In the genomic region with DNA sequence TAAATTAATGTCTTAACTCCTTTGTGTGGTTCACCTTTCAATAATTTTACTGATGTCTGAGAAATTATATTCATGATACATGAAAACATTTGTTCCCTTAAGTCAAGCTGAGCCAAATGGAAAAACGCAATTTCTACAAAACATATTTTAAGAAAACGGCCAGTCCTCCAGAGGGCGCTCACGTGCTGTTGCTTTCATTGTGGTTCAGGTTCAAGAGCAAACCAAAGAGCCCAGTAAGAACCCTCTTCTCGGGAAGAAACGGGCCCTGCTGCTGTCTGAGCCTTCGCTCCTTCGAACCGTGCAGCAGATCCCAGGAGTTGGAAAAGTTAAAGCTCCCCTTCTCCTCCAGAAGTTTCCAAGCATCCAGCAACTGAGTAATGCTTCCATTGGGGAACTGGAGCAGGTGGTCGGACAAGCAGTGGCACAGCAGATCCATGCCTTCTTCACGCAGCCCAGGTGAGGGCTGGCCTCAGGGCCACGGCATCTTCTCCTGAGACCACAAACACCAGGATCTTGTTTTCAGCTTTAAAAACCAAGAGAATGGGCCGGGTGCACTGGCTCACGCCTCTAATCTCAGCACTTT, we compare ENCODE assay signal across 8 cellular contexts. TPM values are rescaled to one million over a fixed set of nuclear protein-coding genes. Genes with fewer than 3 reads are reported as not detected.
DNase-seq lines count a peak whose midpoint lies in the region; ATAC-seq and TF ChIP-seq lines count a peak whose summit lies in the region.

No MANE protein-coding gene starts in this region.

- peaks cover 38% of the 10 kb centered on the region for H3K36me3 Mint-ChIP-seq in GM23338 (ENCODE audit: low read depth)
- H3K36me3 Mint-ChIP-seq in activated CD4-positive, alpha-beta T cell treated with anti-CD3 and anti-CD28 coated beads, Interleukin-2, amount 10 ng/mL, durations not matched to agents 7 days and 5 days (ENCODE audit: low read depth), result peaks cover 11% of the 10 kb centered on the region

- no peak overlapping the region for H3K4me3 Mint-ChIP-seq in GM23338
- H3K4me3 Mint-ChIP-seq in activated CD4-positive, alpha-beta T cell treated with anti-CD3 and anti-CD28 coated beads, Interleukin-2, amount 10 ng/mL, durations not matched to agents 7 days and 5 days, result no peak overlapping the region

- H4K20me1 ChIP-seq in GM23338 (replicated peaks; ENCODE audit: insufficient read depth), result no peaks in the 10 kb centered on the region

- H2AFZ ChIP-seq in GM23338, result no peak overlapping the region

- H3K27me3 ChIP-seq in GM23338 (ENCODE audit: insufficient read depth) (no peaks in the 10 kb centered on the region), dorsolateral prefrontal cortex (no peaks in the 10 kb centered on the region)

- H3K4me2 ChIP-seq in GM23338, result no peak overlapping the region

- H3K9me3 Mint-ChIP-seq in GM23338, result no peaks in the 10 kb centered on the region
- no peaks in the 10 kb centered on the region for H3K9me3 Mint-ChIP-seq in activated CD4-positive, alpha-beta T cell treated with anti-CD3 and anti-CD28 coated beads, Interleukin-2, amount 10 ng/mL, durations not matched to agents 7 days and 5 days

- H3K27ac ChIP-seq in GM23338 (ENCODE audit: low read depth) (0 out of 2 replicates have a peak overlapping the region, but pooled peaks have one; percentile 42), dorsolateral prefrontal cortex (no peak overlapping the region)

- CTCF ChIA-PET in activated CD4-positive, alpha-beta T cell treated with anti-CD3 and anti-CD28 coated beads, Interleukin-2, amount 10 ng/mL, durations not matched to agents 7 days and 5 days (lab: Charles Lee), result interaction anchor here (0.7 to 1.6 kb wide), 4 partner anchors 52 to 199 kb away, joined by 3 to 5 read pairs (median 4); a partner anchor contains a TSS

- TF ChIP-seq CTCF in AG09309 (IDR thresholded peaks at IDR 0.05; ENCODE audit: control insufficient read depth, insufficient read depth, low read depth, low read length, missing control alignments) (peak; percentile 83), GM23338 (conservative IDR thresholded peaks at IDR 0.05; ENCODE audit: low read depth in 2 of 2) (peak; percentile 87 to 94), dorsolateral prefrontal cortex (IDR thresholded peaks at IDR 0.05 in 54 of 56, conservative IDR thresholded peaks at IDR 0.05 in 2 of 56; ENCODE audit: low read depth in 1 of 56, partially characterized antibody in 56 of 56) (peak; percentile 48 to 83 (median 73))

- peaks cover 7% of the 10 kb centered on the region for H3K27me3 Mint-ChIP-seq in GM23338 (ENCODE audit: insufficient read depth, low read depth, poor library complexity)
- no peaks in the 10 kb centered on the region for H3K27me3 Mint-ChIP-seq in activated CD4-positive, alpha-beta T cell treated with anti-CD3 and anti-CD28 coated beads, Interleukin-2, amount 10 ng/mL, durations not matched to agents 7 days and 5 days

- peak; percentile 6; the same call in 2 of the 3 replicates for ATAC-seq in GM23338
- ATAC-seq in HG03175 (IDR thresholded peaks at IDR 0.05; ENCODE audit: unreplicated experiment), result no peak

- H3K4me1 ChIP-seq in GM23338 (ENCODE audit: insufficient read depth), result no peaks in the 10 kb centered on the region

- H3F3A ChIP-seq in GM23338 (replicated peaks; ENCODE audit: low read depth), result 0 out of 2 replicates have a peak, but pooled peaks cover 4% of the 10 kb centered on the region

- intact Hi-C loops in dorsolateral prefrontal cortex (cut with DNase I), result loop anchor here in 1 of 2 donors (5.0 to 10.0 kb wide), 2 partner anchors 151 to 398 kb away; a partner anchor contains a TSS

- no peaks in the 10 kb centered on the region for H3K4me1 Mint-ChIP-seq in GM23338
- H3K4me1 Mint-ChIP-seq in activated CD4-positive, alpha-beta T cell treated with anti-CD3 and anti-CD28 coated beads, Interleukin-2, amount 10 ng/mL, durations not matched to agents 7 days and 5 days, result peaks cover 25% of the 10 kb centered on the region

- DNase-seq in AG09309 (ENCODE audit: low read depth) (peak; percentile 10), GM23338 (ENCODE audit: low spot score) (peak; percentile 85), NCI-H460 (ENCODE audit: extremely low read depth, low read depth) (peak; percentile 50), dorsolateral prefrontal cortex (peak in 8 of 10 donors; percentile 56 to 84 (median 64)), medulla oblongata (ENCODE audit: extremely low spot score) (peak; percentile 78)
- DNase-seq in activated CD4-positive, alpha-beta T cell treated with anti-CD3 and anti-CD28 coated beads, Interleukin-2, amount 10 ng/mL, durations not matched to agents 7 days and 5 days, result peak; percentile 85
- peak; percentile 15 to 37 for DNase-seq in stimulated activated CD8-positive, alpha-beta memory T cell treated with anti-CD3 and anti-CD28 coated beads, Interleukin-15, amount 100 ng/mL, for 48 hours (ENCODE audit: low read depth in 2 of 2)

- H3K36me3 ChIP-seq in GM23338 (ENCODE audit: insufficient read depth), result no peaks in the 10 kb centered on the region

- H3K9me2 ChIP-seq in GM23338 (ENCODE audit: insufficient read depth), result no peaks in the 10 kb centered on the region

- H3K4me3 ChIP-seq in AG09309 (ENCODE audit: control insufficient read depth, low read depth, low read length), result no peak overlapping the region
- H3K4me3 ChIP-seq in GM23338, result no peak overlapping the region
- H3K4me3 ChIP-seq in dorsolateral prefrontal cortex, result no peak overlapping the region

- H3K79me2 ChIP-seq in GM23338 (replicated peaks; ENCODE audit: insufficient read depth), result peaks cover 2% of the 10 kb centered on the region; the same call in 1 of the 2 replicates

- POLR2A ChIA-PET in activated CD4-positive, alpha-beta T cell treated with anti-CD3 and anti-CD28 coated beads, Interleukin-2, amount 10 ng/mL, durations not matched to agents 7 days and 5 days (lab: Charles Lee), result no interaction called here

- no peak overlapping the region for H3K27ac Mint-ChIP-seq in GM23338
- H3K27ac Mint-ChIP-seq in activated CD4-positive, alpha-beta T cell treated with anti-CD3 and anti-CD28 coated beads, Interleukin-2, amount 10 ng/mL, durations not matched to agents 7 days and 5 days, result no peak overlapping the region

TF ChIP-seq in GM23338, 12 proteins besides CTCF, POLR2A, EP300 and RAD21:
- TF ChIP-seq ZNF114 (CRISPR knock-in tag; IDR thresholded peaks at IDR 0.05), result no peak

RNA-seq across cellular contexts. Expression of a gene that starts 4.3 kb away (rescaled TPM):
- 1.6 and 3.2 TPM in 2 replicates for total RNA-seq in GM23338 (2014; rRNA removed; shearing (Covaris generic))
- 2.9 and 3.1 TPM in 2 replicates for polyA plus RNA-seq in GM23338 (2016; fragmentation: Nextera tagmentation; extraction: Ambion mirVana)
- 4.0 and 4.6 TPM in 2 replicates for total RNA-seq in NCI-H460 (2014; rRNA removed; shearing (Covaris generic))
- polyA plus RNA-seq in NCI-H460 (2014; cell fraction: nucleus; rRNA removed), result 5.1 and 5.8 TPM in 2 replicates
- 1 to 10 TPM; 7.3 to 8.3 TPM for total RNA-seq in activated CD4-positive, alpha-beta T cell treated with anti-CD3 and anti-CD28 coated beads, Interleukin-2, amount 10 ng/mL, durations not matched to agents 7 days and 5 days
- 1 to 10 TPM in 62 of 120 experiments, under 1 TPM in 47, not detected in 11; 0.20 to 3.6 (median 1.1) TPM for total RNA-seq in dorsolateral prefrontal cortex

RNA-seq across cellular contexts. Expression of a gene that starts 4.6 kb away (rescaled TPM):
- total RNA-seq in GM23338 (2014; rRNA removed; shearing (Covaris generic)), result 13.4 and 17.7 TPM in 2 replicates
- polyA plus RNA-seq in GM23338 (2016; fragmentation: Nextera tagmentation; extraction: Ambion mirVana), result 16.6 and 17.5 TPM in 2 replicates
- 12.7 and 16.1 TPM in 2 replicates for total RNA-seq in NCI-H460 (2014; rRNA removed; shearing (Covaris generic))
- 16.5 and 21.2 TPM in 2 replicates for polyA plus RNA-seq in NCI-H460 (2014; cell fraction: nucleus; rRNA removed)
- total RNA-seq in activated CD4-positive, alpha-beta T cell treated with anti-CD3 and anti-CD28 coated beads, Interleukin-2, amount 10 ng/mL, durations not matched to agents 7 days and 5 days, result 10 to 100 TPM; 18.7 to 25.9 TPM
- total RNA-seq in dorsolateral prefrontal cortex, result 10 to 100 TPM; 12.5 to 32.5 (median 20.0) TPM

Comparison
In these comparisons a context has a peak if more than half of its experiments do, and no peak if none do; other contexts are left out.
1. DNase-seq: peak in every context shown above with its lines; median percentile 85 in GM23338; 85 in activated CD4-positive, alpha-beta T cell treated with anti-CD3 and anti-CD28 coated beads, Interleukin-2, amount 10 ng/mL, durations not matched to agents 7 days and 5 days; 78 in medulla oblongata; 64 in dorsolateral prefrontal cortex; 50 in NCI-H460; 26 in stimulated activated CD8-positive, alpha-beta memory T cell treated with anti-CD3 and anti-CD28 coated beads, Interleukin-15, amount 100 ng/mL, for 48 hours; 10 in AG09309.